18 cellular contexts compared by ENCODE assay signal in the genomic region with DNA sequence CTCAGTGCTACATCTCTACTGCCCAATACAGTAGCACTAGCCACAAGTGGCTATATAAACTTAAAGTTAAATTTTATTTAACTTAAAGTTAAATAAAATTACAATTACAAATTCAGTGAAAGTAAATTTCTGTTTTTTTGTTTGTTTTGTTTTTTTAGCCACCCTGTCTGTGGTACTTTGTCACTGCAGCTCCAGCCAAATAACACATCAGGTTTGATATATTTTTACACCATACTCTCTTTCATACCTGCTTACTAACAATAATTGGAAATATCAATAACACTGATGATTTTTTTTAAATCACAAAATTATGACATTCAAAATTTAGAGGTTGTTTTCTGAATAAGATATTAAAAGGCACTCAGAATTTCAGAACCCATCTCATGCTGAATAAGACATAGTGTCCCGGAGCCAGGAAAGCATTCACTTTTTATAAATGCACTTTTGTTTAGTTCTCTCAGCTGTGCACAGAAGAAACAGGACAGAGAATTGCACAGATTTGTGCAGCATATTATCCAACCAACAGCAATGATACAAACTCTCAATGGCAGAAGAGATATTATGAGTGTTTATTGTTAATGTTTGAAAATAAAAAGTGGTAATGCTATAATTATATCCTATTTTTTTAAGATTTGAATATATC.
DNase-seq lines count a peak whose midpoint lies in the region; ATAC-seq and TF ChIP-seq lines count a peak whose summit lies in the region.
"Had no signal": no experiment of that assay in that cellular context is flagged by ENCODE, and none has a peak within 500 bp of the region (broad histone marks: within the 10 kb centered on the region; RNA-seq: fewer than 3 reads in every experiment).

No MANE protein-coding gene starts in this region.

- TF ChIP-seq CTCF in GM13976 (IDR thresholded peaks at IDR 0.05; ENCODE audit: borderline replicate concordance, control extremely low read depth, extremely low read depth, insufficient read depth, missing control alignments) = no peak

- DNase-seq in Ammon's horn (ENCODE audit: low spot score) (peak; percentile 81), caudate nucleus (lab: John Stamatoyannopoulos, UW) (peak in 6 of 61 donors; percentile 4 to 52 (median 24)), inferior parietal cortex (ENCODE audit: extremely low spot score) (peak; percentile 70), pons (ENCODE audit: low spot score) (peak; percentile 95), NCI-H146 treated with DMSO at 0.1 percent for 48 hours (lab: John Stamatoyannopoulos, UW; ENCODE audit: unreplicated experiment) (no peak), GM13976 (ENCODE audit: low spot score) (no peak), DMS79 treated with DMSO at 0.1 percent for 48 hours (lab: John Stamatoyannopoulos, UW) (no peak)
- DNase-seq: ACHN; Calu3; CD8-positive, alpha-beta memory T cell; DMS153; NCI-H1105 treated with DMSO at 0.1 percent for 48 hours; NCI-H187; NCI-H446; NCI-H526 had no signal

- no peak for ATAC-seq in HG02759 (IDR thresholded peaks at IDR 0.05; ENCODE audit: unreplicated experiment)

- in situ Hi-C loops in GM13976 (cut with MboI; ENCODE audit: low sequenced_read_pairs, unreplicated experiment) = no loop called here

- peak overlapping the region; percentile 97 for H3K27ac ChIP-seq in caudate nucleus (ENCODE audit: low read depth, low read length)
- H3K27ac ChIP-seq: 22Rv1, SJSA1 had no signal

Comparison
In these comparisons a context has a peak if more than half of its experiments do, and no peak if none do; other contexts are left out.
1. DNase-seq: peak in Ammon's horn (single experiment), inferior parietal cortex (single experiment) and pons (single experiment); none in NCI-H146 treated with DMSO at 0.1 percent for 48 hours (single experiment), GM13976 (single experiment) and DMS79 treated with DMSO at 0.1 percent for 48 hours (single experiment).